ENCODE assay signal across 7 cellular contexts in the genomic region with DNA sequence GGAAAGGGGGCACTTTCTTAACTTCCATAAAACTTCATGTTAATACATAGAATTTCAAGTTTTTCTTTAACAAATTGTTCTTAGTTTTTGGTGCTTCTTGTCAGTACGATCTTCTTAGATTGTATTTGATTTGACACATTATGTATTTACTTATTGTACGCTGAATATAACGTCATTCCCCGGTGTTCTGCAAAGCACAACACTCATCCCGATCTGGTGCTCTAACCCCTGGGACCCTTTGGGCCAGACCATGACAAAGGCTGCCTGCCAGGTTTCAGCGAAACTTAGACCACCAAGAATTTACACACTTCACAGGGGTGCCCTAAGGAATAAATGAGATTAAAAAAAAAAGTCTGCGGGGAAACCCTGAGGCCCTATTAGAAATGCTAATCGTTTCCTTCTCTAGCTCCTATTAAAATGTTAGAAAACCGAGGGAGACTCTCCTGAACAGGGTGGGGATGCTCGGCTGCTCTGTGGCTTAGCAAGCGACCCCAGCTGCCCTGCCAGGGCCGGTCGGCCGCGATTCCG. TPM values are rescaled to one million over a fixed set of nuclear protein-coding genes. Genes with fewer than 3 reads are reported as not detected.
DNase-seq lines count a peak whose midpoint lies in the region; ATAC-seq and TF ChIP-seq lines count a peak whose summit lies in the region.

No MANE protein-coding gene starts in this region.

- H3K27ac ChIP-seq in gastroesophageal sphincter: peak overlapping the region; percentile 58 to 98 (median 96)
- H3K27ac ChIP-seq in skin epidermis: peak overlapping the region in 19 of 21 experiments; percentile 1 to 100 (median 98)

- no peak overlapping the region for H3K27ac Mint-ChIP-seq in T-helper 17 cell

- H3K9me3 ChIP-seq in T-helper 17 cell (ENCODE audit: control insufficient read depth, low read length, poor library complexity, severe bottlenecking): no peaks in the 10 kb centered on the region
- H3K9me3 ChIP-seq in gastroesophageal sphincter: no peaks in the 10 kb centered on the region

- no peak for DNase-seq in HFF-Myc (ENCODE audit: extremely low read depth, low read depth)
- DNase-seq in T-helper 17 cell: no peak
- DNase-seq in putamen (ENCODE audit: low spot score): no peak

- no peaks in the 10 kb centered on the region for H3K27me3 ChIP-seq in gastroesophageal sphincter

- TF ChIP-seq CTCF in HFF-Myc (IDR thresholded peaks at IDR 0.05; ENCODE audit: low read depth, low read length, missing control alignments) (no peak), gastroesophageal sphincter (IDR thresholded peaks at IDR 0.05) (no peak)

- ATAC-seq in T-helper 17 cell: no peak
- ATAC-seq in gastroesophageal sphincter: no peak
- no peak for ATAC-seq in GM19351 (IDR thresholded peaks at IDR 0.05; ENCODE audit: unreplicated experiment)
- ATAC-seq in GM19023 (IDR thresholded peaks at IDR 0.05; ENCODE audit: unreplicated experiment): no peak

- H3K4me3 ChIP-seq in HFF-Myc (replicated peaks; ENCODE audit: low read depth, low read length) (peak overlapping the region; percentile 65), gastroesophageal sphincter (peak overlapping the region; percentile 84 to 89), skin epidermis (peak overlapping the region; percentile 59 to 93 (median 87))

- H3K27me3 Mint-ChIP-seq in T-helper 17 cell: no peaks in the 10 kb centered on the region

- WGBS in gastroesophageal sphincter (ENCODE audit: low coverage in 1 of 2), 2 donors: 52 to 59% methylated on average over 8 to 9 of the region's 16 CpGs

- H3K4me3 Mint-ChIP-seq in T-helper 17 cell: peak overlapping the region; percentile 87

- H3K4me1 Mint-ChIP-seq in T-helper 17 cell: peaks cover 30% of the 10 kb centered on the region

- H3K36me3 Mint-ChIP-seq in T-helper 17 cell (ENCODE audit: low read depth): no peaks in the 10 kb centered on the region

- TF ChIP-seq POLR2A in gastroesophageal sphincter (IDR thresholded peaks at IDR 0.05): no peak

- no peaks in the 10 kb centered on the region for H3K36me3 ChIP-seq in gastroesophageal sphincter

- peaks cover 0 to 58% (median 10%) of the 10 kb centered on the region in 3 donors for H3K4me1 ChIP-seq in gastroesophageal sphincter

- TF ChIP-seq EP300 in gastroesophageal sphincter (IDR thresholded peaks at IDR 0.05): no peak

RNA-seq across cellular contexts. Expression of gene ANP32B, which starts 0.9 kb away (rescaled TPM):
- total RNA-seq in T-helper 17 cell (100 to 1,000 TPM; 143 to 158 TPM), gastroesophageal sphincter (10 to 100 TPM; 33.0 to 41.0 (median 36.1) TPM)

RNA-seq across cellular contexts. Expression of gene HEMGN, which starts 44.3 kb away (rescaled TPM):
- total RNA-seq in T-helper 17 cell (1 to 10 TPM; 1.3 to 9.0 TPM), gastroesophageal sphincter (not detected)

RNA-seq across cellular contexts. Expression of gene TRMO, which starts 60.0 kb away (rescaled TPM):
- 10 to 100 TPM; 41.2 to 46.3 TPM for total RNA-seq in T-helper 17 cell
- 10 to 100 TPM; 14.3 to 25.3 (median 16.8) TPM for total RNA-seq in gastroesophageal sphincter
